In genomic region chr1:93446837-93447451, GRCh38 we compare ENCODE assay signal across 8 cellular contexts. TPM values are rescaled to one million over a fixed set of nuclear protein-coding genes. Genes with fewer than 3 reads are reported as not detected.
A peak's percentile ranks its signal among the peaks of the same experiment; 100 is the strongest.
DNase-seq lines count a peak whose midpoint lies in the region; ATAC-seq, FAIRE-seq and TF ChIP-seq lines count a peak whose summit lies in the region.

No MANE protein-coding gene starts in this region.

- no peaks in the 10 kb centered on the region for H3K27me3 ChIP-seq in neural progenitor cell

- no peaks in the 10 kb centered on the region for H3K36me3 ChIP-seq in neural progenitor cell

- H3K4me3 ChIP-seq in fibroblast of mammary gland (ENCODE audit: control insufficient read depth, low read depth, low read length) (peak overlapping the region; percentile 64), neural progenitor cell (peak overlapping the region; percentile 96)

- peaks cover 20% of the 10 kb centered on the region for H3F3A ChIP-seq in neural progenitor cell (ENCODE audit: low read depth)

- no peak for TF ChIP-seq CTCF in Calu3 (IDR thresholded peaks at IDR 0.05; ENCODE audit: unreplicated experiment)
- TF ChIP-seq CTCF in fibroblast of mammary gland (conservative IDR thresholded peaks at IDR 0.05; ENCODE audit: control insufficient read depth, insufficient read depth, low read depth, low read length): no peak
- no peak for TF ChIP-seq CTCF in neural progenitor cell (IDR thresholded peaks at IDR 0.05)

- CTCF ChIA-PET in Calu3 (lab: Charles Lee): interaction anchor here (0.6 to 1.0 kb wide), 4 partner anchors 132 to 161 kb away, joined by 3 to 7 read pairs (median 3); no protein-coding TSS in a partner anchor

- H3K27me3 Mint-ChIP-seq in Calu3 (ENCODE audit: unreplicated experiment) (no peaks in the 10 kb centered on the region), neural progenitor cell (ENCODE audit: insufficient read depth, low read depth) (peaks cover 7% of the 10 kb centered on the region)

- no peak overlapping the region for H3K9ac ChIP-seq in neural progenitor cell

- ATAC-seq in GM18907 (IDR thresholded peaks at IDR 0.05; ENCODE audit: unreplicated experiment): no peak
- no peak for ATAC-seq in HG02588 (IDR thresholded peaks at IDR 0.05; ENCODE audit: unreplicated experiment)

- H3K9me3 ChIP-seq in neural progenitor cell (ENCODE audit: low read depth): no peaks in the 10 kb centered on the region

- peak overlapping the region; percentile 94 for H3K4me2 ChIP-seq in neural progenitor cell

- H3K4me1 ChIP-seq in neural progenitor cell: peaks cover 19% of the 10 kb centered on the region

- H2AFZ ChIP-seq in neural progenitor cell (replicated peaks): peak overlapping the region; percentile 79

- intact Hi-C loops in Calu3 (cut with micrococcal nuclease; ENCODE audit: unreplicated experiment): loop anchor here (10.0 kb wide), 1 partner anchor 238 kb away; the partner anchor contains the start of gene BCAR3

- peaks cover 48% of the 10 kb centered on the region for H3K36me3 Mint-ChIP-seq in Calu3 (ENCODE audit: insufficient read depth, unreplicated experiment)
- H3K36me3 Mint-ChIP-seq in neural progenitor cell: peaks cover 11% of the 10 kb centered on the region

- H3K27ac ChIP-seq in neural progenitor cell: no peak overlapping the region

- H3K79me2 ChIP-seq in neural progenitor cell (ENCODE audit: low read depth): peaks cover 41% of the 10 kb centered on the region

- H3K27ac Mint-ChIP-seq in Calu3 (ENCODE audit: unreplicated experiment) (peak overlapping the region; percentile 91), neural progenitor cell (no peak overlapping the region)

- DNase-seq in Calu3: peak; percentile 54
- DNase-seq in NCI-H1092 (lab: John Stamatoyannopoulos, UW): peak; percentile 41
- peak; percentile 17 for DNase-seq in UCSD-AML1 (lab: John Stamatoyannopoulos, UW; ENCODE audit: unreplicated experiment)
- DNase-seq in fibroblast of mammary gland (ENCODE audit: low read depth): peak; percentile 13
- DNase-seq in neural progenitor cell (ENCODE audit: low spot score): no peak
- DNase-seq in GM19239 (ENCODE audit: insufficient read length, low spot score): no peak

- peaks cover 44% of the 10 kb centered on the region for H3K4me1 Mint-ChIP-seq in Calu3 (ENCODE audit: low read depth, unreplicated experiment)
- H3K4me1 Mint-ChIP-seq in neural progenitor cell: peaks cover 16% of the 10 kb centered on the region

- H3K4me3 Mint-ChIP-seq in Calu3 (ENCODE audit: low read depth, unreplicated experiment) (peak overlapping the region; percentile 98), neural progenitor cell (peak overlapping the region; percentile 89)

- H3K9me3 Mint-ChIP-seq in Calu3 (ENCODE audit: low read depth, unreplicated experiment) (no peaks in the 10 kb centered on the region), neural progenitor cell (peaks cover under 1% of the 10 kb centered on the region)

- FAIRE-seq in GM19239 (lab: Jason Lieb, UNC): no peak

- BruUV-seq in Calu3 (replicated peaks; lab: Mats Ljungman, UMichigan): no TSS peak

- H4K20me1 ChIP-seq in neural progenitor cell (ENCODE audit: low read depth): peaks cover 30% of the 10 kb centered on the region

RNA-seq across cellular contexts. Expression of gene FNBP1L, which starts 1.0 kb away (rescaled TPM):
- total RNA-seq in Calu3 (2022) (63.4 and 72.7 TPM in 2 replicates), neural progenitor cell (ENCODE audit: low replicate concordance) (114 and 162 TPM in 2 replicates)

Comparison
In these comparisons a context has a peak if more than half of its experiments do, and no peak if none do; other contexts are left out.
1. DNase-seq: peak in Calu3 (single experiment), NCI-H1092 (single experiment), UCSD-AML1 (single experiment) and fibroblast of mammary gland (single experiment); none in neural progenitor cell (single experiment) and GM19239 (single experiment).